Comparison of ENCODE assay signal across 9 cellular contexts in the genomic region with DNA sequence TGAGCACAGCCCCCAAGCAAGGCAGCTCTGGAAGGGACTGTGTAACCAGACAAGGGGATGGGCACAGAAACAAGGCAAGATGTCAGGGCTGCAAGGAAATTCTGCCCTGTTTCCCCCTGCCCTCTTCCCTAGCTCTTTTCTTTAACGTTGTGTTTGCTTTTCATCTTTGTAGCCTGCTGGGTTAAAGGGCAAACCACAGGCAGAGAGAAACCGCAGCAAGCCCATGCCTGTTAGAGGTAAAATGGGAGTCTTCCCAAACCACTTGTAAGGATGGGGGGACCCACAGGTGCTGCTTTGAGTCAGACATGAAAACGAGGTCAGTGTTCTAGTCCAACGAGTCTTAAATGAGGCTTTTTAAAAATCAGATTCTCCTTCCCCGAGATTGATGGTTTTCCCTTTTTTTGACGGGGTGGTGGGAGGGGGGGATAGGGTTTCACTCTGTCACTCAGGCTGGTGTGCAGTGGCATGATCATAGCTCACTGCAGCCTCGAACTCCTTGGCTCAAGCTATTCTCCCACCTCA. TPM values are rescaled to one million over a fixed set of nuclear protein-coding genes. Genes with fewer than 3 reads are reported as not detected.
DNase-seq lines count a peak whose midpoint lies in the region; ATAC-seq, FAIRE-seq and TF ChIP-seq lines count a peak whose summit lies in the region.
"Had no signal": no experiment of that assay in that cellular context is flagged by ENCODE, and none has a peak within 500 bp of the region (broad histone marks: within the 10 kb centered on the region; RNA-seq: fewer than 3 reads in every experiment).

No MANE protein-coding gene starts in this region.

- no peak overlapping the region for H3K4me2 ChIP-seq in neuronal stem cell (ENCODE audit: insufficient read depth, low read length, poor library complexity, severe bottlenecking)

- in situ Hi-C loops in brain microvascular endothelial cell (cut with HindIII; ENCODE audit: low pct_ligation_motif_present, low sequenced_read_pairs): no loop called here

- no peak overlapping the region for H2BK12ac ChIP-seq in neuronal stem cell (ENCODE audit: low read length)

- TF ChIP-seq POLR2A in H54 (IDR thresholded peaks at IDR 0.05; ENCODE audit: low read depth, low read length): no peak

- H3K27ac ChIP-seq in neuronal stem cell (replicated peaks; ENCODE audit: low read length) (peak overlapping the region; percentile 2), brain microvascular endothelial cell (no peak overlapping the region)

- H3K36me3 ChIP-seq in adipocyte (ENCODE audit: control insufficient read depth, insufficient read depth, low read length, severe bottlenecking): no peaks in the 10 kb centered on the region
- H3K36me3 ChIP-seq in neuronal stem cell (replicated peaks in 1 of 2; ENCODE audit: control insufficient read depth in 2 of 2, insufficient read depth in 2 of 2, low read length in 2 of 2): peaks cover 0 to 2% of the 10 kb centered on the region in 2 donors
- no peaks in the 10 kb centered on the region for H3K36me3 ChIP-seq in brain microvascular endothelial cell (replicated peaks)

- H3K9me3 ChIP-seq in adipocyte (ENCODE audit: control insufficient read depth, low read length) (no peaks in the 10 kb centered on the region), neuronal stem cell (replicated peaks in 1 of 2; ENCODE audit: control insufficient read depth in 2 of 2, insufficient read depth in 1 of 2, low read depth in 1 of 2, low read length in 2 of 2) (peaks cover 0 to 2% of the 10 kb centered on the region in 2 donors)

- no CpG with 5 or more reads among the region's 7 CpGs for WGBS in neuronal stem cell (ENCODE audit: extremely low coverage in 2 of 2, insufficient read length in 2 of 2, insufficient replicate concordance in 1 of 2), 2 donors

- no peak overlapping the region for H3K18ac ChIP-seq in neuronal stem cell (ENCODE audit: low read length)

- no peak overlapping the region for H2BK15ac ChIP-seq in neuronal stem cell (ENCODE audit: low read length)

- no peak overlapping the region for H2AK5ac ChIP-seq in neuronal stem cell (ENCODE audit: low read depth, low read length)

- H4K91ac ChIP-seq in neuronal stem cell (ENCODE audit: low read depth, low read length, poor library complexity): no peak overlapping the region

- no peak overlapping the region for H2BK5ac ChIP-seq in neuronal stem cell (ENCODE audit: low read length)

- no peak overlapping the region for H3K4ac ChIP-seq in neuronal stem cell (ENCODE audit: low read length)

- TF ChIP-seq CTCF in brain microvascular endothelial cell (IDR thresholded peaks at IDR 0.05; ENCODE audit: low read depth, low read length, missing control alignments): no peak

- H3K27me3 ChIP-seq in adipocyte (replicated peaks; ENCODE audit: control insufficient read depth, insufficient read depth, low read length) (no peaks in the 10 kb centered on the region), neuronal stem cell (ENCODE audit: control insufficient read depth in 3 of 3, insufficient read depth in 3 of 3, low read depth in 1 of 3, low read length in 3 of 3) (no peaks in the 10 kb centered on the region), brain microvascular endothelial cell (replicated peaks) (no peaks in the 10 kb centered on the region)

- no peaks in the 10 kb centered on the region for H3K79me1 ChIP-seq in neuronal stem cell (ENCODE audit: low read depth, low read length)

- FAIRE-seq in H54 (lab: Jason Lieb, UNC): peak; percentile 83

- H3K4me3 ChIP-seq in adipocyte (ENCODE audit: low read length) (peak overlapping the region; percentile 37), neuronal stem cell (ENCODE audit: low read length in 2 of 2) (no peak overlapping the region), brain microvascular endothelial cell (ENCODE audit: low read depth, low read length) (no peak overlapping the region)
- H3K4me3 ChIP-seq: lung had no signal

- H3K23ac ChIP-seq in neuronal stem cell (ENCODE audit: low read depth, low read length, poor library complexity): no peak overlapping the region

- H2BK120ac ChIP-seq in neuronal stem cell (ENCODE audit: low read depth, low read length): no peak overlapping the region

- DNase-seq in H54 (ENCODE audit: insufficient read length, low spot score): no peak
- DNase-seq in NCI-H2227 (lab: John Stamatoyannopoulos, UW; ENCODE audit: unreplicated experiment): peak; percentile 29
- no peak for DNase-seq in adipocyte (ENCODE audit: low read depth)
- DNase-seq in neuronal stem cell (ENCODE audit: low spot score): no peak
- DNase-seq in brain microvascular endothelial cell: no peak
- no peak for DNase-seq in midbrain (lab: John Stamatoyannopoulos, UW)

- no peak overlapping the region for H3K14ac ChIP-seq in neuronal stem cell (ENCODE audit: low read length)

- no peak overlapping the region for H4K8ac ChIP-seq in neuronal stem cell (ENCODE audit: low read depth, low read length)

- ATAC-seq in GM19452 (IDR thresholded peaks at IDR 0.05; ENCODE audit: unreplicated experiment): no peak
- ATAC-seq in activated CD4-positive, CD25-positive, alpha-beta regulatory T cell treated with anti-CD3 and anti-CD28 coated beads, Interleukin-2, amount 50 U/mL, for 24 hours: no peak

- peak overlapping the region; percentile 31 for H3K9ac ChIP-seq in adipocyte (ENCODE audit: low read length)
- no peak overlapping the region for H3K9ac ChIP-seq in neuronal stem cell (ENCODE audit: low read depth, low read length, poor library complexity)

- H3K4me1 ChIP-seq in adipocyte (ENCODE audit: control insufficient read depth, insufficient read depth, low read length) (peaks cover 62% of the 10 kb centered on the region), neuronal stem cell (ENCODE audit: control insufficient read depth in 2 of 2, insufficient read depth in 1 of 2, low read depth in 1 of 2, low read length in 2 of 2) (peaks cover 5 to 12% of the 10 kb centered on the region in 2 donors)

- H2AFZ ChIP-seq in neuronal stem cell (ENCODE audit: low read length): no peak overlapping the region

RNA-seq across cellular contexts. Expression of gene TGFBR3, which starts 13.3 kb away (rescaled TPM):
- 5.3 TPM for polyA plus RNA-seq in neuronal stem cell (2013, experiment 1 of 2)
- polyA plus RNA-seq in neuronal stem cell (2013, experiment 2 of 2): 5.1 TPM
